22 cellular contexts compared by ENCODE assay signal in the genomic region with DNA sequence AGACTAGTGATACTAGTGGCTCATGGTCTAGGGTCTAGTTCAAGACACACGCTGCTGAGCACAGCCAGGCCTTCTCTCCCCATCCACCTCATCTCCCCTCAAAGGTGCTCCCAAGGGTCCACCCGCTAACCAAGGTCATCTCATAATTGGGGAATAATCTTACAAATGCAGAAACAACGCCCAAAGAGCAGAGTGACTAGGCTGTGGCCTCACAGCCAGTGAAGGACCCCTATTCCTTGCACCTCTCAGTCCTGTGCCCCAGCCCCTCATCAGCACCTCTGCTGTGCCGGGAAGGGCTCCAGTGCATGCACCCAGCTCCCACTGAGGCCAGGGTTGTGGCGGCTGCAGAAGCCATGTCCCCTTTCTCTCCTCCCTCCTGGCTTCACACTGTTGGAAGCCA.
"Had no signal": no experiment of that assay in that cellular context is flagged by ENCODE, and none has a peak within 500 bp of the region (broad histone marks: within the 10 kb centered on the region; RNA-seq: fewer than 3 reads in every experiment).

No MANE protein-coding gene starts in this region.

- H3K9me3 ChIP-seq: adrenal gland, body of pancreas, colonic mucosa, left lung, mucosa of descending colon, right lobe of liver, tibial nerve had no signal

- ATAC-seq: activated CD8-positive, alpha-beta T cell treated with anti-CD3 and anti-CD28 coated beads for 36 hours; body of pancreas; left lung; mucosa of descending colon; right lobe of liver had no signal

- H3K27ac Mint-ChIP-seq: activated B cell treated with CpG ODN at 0.5 μM for 24 hours; activated CD8-positive, alpha-beta T cell treated with anti-CD3 and anti-CD28 coated beads for 36 hours; activated naive CD4-positive, alpha-beta T cell treated with anti-CD3 and anti-CD28 coated beads for 36 hours; activated naive CD8-positive, alpha-beta T cell treated with anti-CD3 and anti-CD28 coated beads for 36 hours; activated T-helper 1 cell treated with anti-CD3 and anti-CD28 coated beads, Interleukin-12 subunit alpha, Interleukin-12 subunit beta, Interleukin-2, Interleukin-4 antibody, amounts not matched to agents 30 ng/mL and 10 ng/mL and 1 ng/mL, durations not matched to agents 14 hours and 24 hours and 36 hours; progenitor cell of endocrine pancreas had no signal

- H3K36me3 Mint-ChIP-seq: activated naive CD8-positive, alpha-beta T cell treated with anti-CD3 and anti-CD28 coated beads for 36 hours had no signal

- H3K4me1 ChIP-seq: adrenal gland, body of pancreas, colonic mucosa had no signal

- H3K4me3 Mint-ChIP-seq: activated B cell treated with CpG ODN at 0.5 μM for 24 hours; activated CD8-positive, alpha-beta T cell treated with anti-CD3 and anti-CD28 coated beads for 36 hours; activated naive CD4-positive, alpha-beta T cell treated with anti-CD3 and anti-CD28 coated beads for 36 hours; activated naive CD8-positive, alpha-beta T cell treated with anti-CD3 and anti-CD28 coated beads for 36 hours; activated T-helper 1 cell treated with anti-CD3 and anti-CD28 coated beads, Interleukin-12 subunit alpha, Interleukin-12 subunit beta, Interleukin-2, Interleukin-4 antibody, amounts not matched to agents 30 ng/mL and 10 ng/mL and 1 ng/mL, durations not matched to agents 14 hours and 24 hours and 36 hours; neural crest cell had no signal

- H3K36me3 ChIP-seq: adrenal gland, colonic mucosa, left lung, right lobe of liver, tibial nerve had no signal

- H3K4me3 ChIP-seq: adrenal gland, body of pancreas, colonic mucosa, dorsolateral prefrontal cortex, left lung, mucosa of descending colon, right lobe of liver, tibial nerve had no signal

- H3K9me3 Mint-ChIP-seq: activated B cell treated with CpG ODN at 0.5 μM for 24 hours; activated CD8-positive, alpha-beta T cell treated with anti-CD3 and anti-CD28 coated beads for 36 hours; activated naive CD4-positive, alpha-beta T cell treated with anti-CD3 and anti-CD28 coated beads for 36 hours; activated naive CD8-positive, alpha-beta T cell treated with anti-CD3 and anti-CD28 coated beads for 36 hours; activated T-helper 1 cell treated with anti-CD3 and anti-CD28 coated beads, Interleukin-12 subunit alpha, Interleukin-12 subunit beta, Interleukin-2, Interleukin-4 antibody, amounts not matched to agents 30 ng/mL and 10 ng/mL and 1 ng/mL, durations not matched to agents 14 hours and 24 hours and 36 hours; neural crest cell had no signal

- H3K27me3 ChIP-seq: adrenal gland, body of pancreas, colonic mucosa, left lung, right lobe of liver, tibial nerve had no signal

- H3K27ac ChIP-seq: body of pancreas, colonic mucosa, dorsolateral prefrontal cortex, left lung, right lobe of liver had no signal

- H3K27me3 Mint-ChIP-seq: activated B cell treated with CpG ODN at 0.5 μM for 24 hours had no signal

- DNase-seq: activated B cell treated with CpG ODN at 0.5 μM for 24 hours; activated CD4-positive, alpha-beta T cell treated with anti-CD3 and anti-CD28 coated beads, Interleukin-2, amount 50 U/mL, for 1 hour; activated CD8-positive, alpha-beta T cell treated with anti-CD3 and anti-CD28 coated beads for 36 hours; activated effector memory CD4-positive, alpha-beta T cell treated with anti-CD3 and anti-CD28 coated beads, Interleukin-2, amount 50 U/mL, for 16 hours; activated naive CD4-positive, alpha-beta T cell treated with anti-CD3 and anti-CD28 coated beads for 36 hours; activated naive CD8-positive, alpha-beta T cell treated with anti-CD3 and anti-CD28 coated beads for 36 hours; adrenal gland; aorta; body of pancreas; colonic mucosa; dorsolateral prefrontal cortex; effector memory CD4-positive, alpha-beta T cell; kidney glomerular epithelial cell; left lung; mucosa of descending colon; right lobe of liver; stimulated activated CD4-positive, alpha-beta T cell treated with anti-CD3 and anti-CD28 coated beads, Interleukin-2, amount 100 ng/mL, for 48 hours; stimulated activated naive CD4-positive, alpha-beta T cell treated with Interleukin-2 at 50 U/mL for 16 hours had no signal
